1 cellular context compared by ENCODE assay signal in the genomic region with DNA sequence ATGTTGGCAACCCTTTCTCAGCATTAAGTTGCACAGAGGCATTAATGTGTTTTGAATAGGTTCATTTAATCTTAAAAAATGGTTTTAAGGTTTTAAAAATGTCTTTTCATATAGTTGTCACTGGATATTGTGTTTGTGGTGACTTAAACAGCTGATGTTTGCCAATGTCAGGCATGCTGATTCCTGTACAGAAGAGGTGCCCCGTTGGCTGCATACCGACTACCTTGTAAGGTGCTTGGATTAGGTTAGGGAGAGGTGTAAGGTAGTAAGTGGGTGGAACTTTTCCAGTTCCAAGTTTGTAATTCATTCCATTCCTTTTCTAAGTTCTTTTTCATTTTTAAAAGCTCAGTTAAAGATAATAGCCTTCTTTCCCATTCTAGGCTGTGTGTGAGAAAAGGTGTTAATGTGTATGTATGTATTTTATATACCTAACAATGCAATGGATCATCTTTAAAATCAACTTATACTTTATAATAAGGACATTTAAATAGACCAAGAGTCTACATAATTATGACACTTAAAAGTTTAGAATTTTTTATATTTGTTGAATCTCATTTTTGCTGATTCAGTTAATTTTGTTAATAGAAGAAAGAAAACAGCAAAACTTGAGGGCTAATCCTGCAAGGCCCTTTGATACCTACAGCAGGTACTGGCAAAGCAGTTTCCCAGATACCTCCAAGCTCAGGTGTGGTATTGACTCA.
TF ChIP-seq lines count a peak whose summit lies in the region.

No MANE protein-coding gene starts in this region.

TF ChIP-seq in H1, 55 proteins besides CTCF, POLR2A, EP300 and RAD21:
- TF ChIP-seq MAFK (IDR thresholded peaks at IDR 0.05; ENCODE audit: low read depth, low read length) (peak; percentile 45; the same call in 1 of the 2 replicates), TAF1 (IDR thresholded peaks at IDR 0.05; ENCODE audit: low read depth, low read length) (no peak), CREB1 (IDR thresholded peaks at IDR 0.05) (no peak)
TF ChIP-seq in H1: peak in this region for 1.
